In the genomic region with DNA sequence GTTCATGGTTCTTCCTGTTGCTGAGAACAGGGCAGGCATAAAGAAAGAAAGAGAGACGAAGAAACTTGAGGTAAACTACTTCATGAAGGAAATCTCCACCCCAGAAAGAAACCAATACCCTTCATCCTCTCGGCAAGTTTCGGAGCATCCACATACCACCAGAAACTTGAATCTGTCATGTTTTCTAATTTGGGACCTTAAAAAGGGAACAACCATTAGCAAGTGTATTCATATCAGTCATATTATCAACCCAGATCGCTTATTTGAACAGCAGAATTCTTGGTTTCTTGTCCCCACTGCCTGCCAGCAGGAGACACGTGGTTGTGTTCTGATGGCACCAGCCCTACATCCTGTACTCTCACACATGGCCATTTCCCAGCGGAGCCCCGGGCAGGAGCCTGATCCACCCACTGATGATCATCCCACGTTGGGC, we compare ENCODE assay signal across 15 cellular contexts. TPM values are rescaled to one million over a fixed set of nuclear protein-coding genes. Genes with fewer than 3 reads are reported as not detected.
A peak's percentile ranks its signal among the peaks of the same experiment; 100 is the strongest.
DNase-seq lines count a peak whose midpoint lies in the region; ATAC-seq and TF ChIP-seq lines count a peak whose summit lies in the region.
"Had no signal": no experiment of that assay in that cellular context is flagged by ENCODE, and none has a peak within 500 bp of the region (broad histone marks: within the 10 kb centered on the region; RNA-seq: fewer than 3 reads in every experiment).

No MANE protein-coding gene starts in this region.

- POLR2A ChIA-PET in GM10248 (lab: Yijun Ruan, JAX), result no interaction called here
- POLR2A ChIA-PET in naive thymus-derived CD8-positive, alpha-beta T cell (lab: Charles Lee), result no interaction called here

- no peak overlapping the region for H3K4me3 Mint-ChIP-seq in mesothelial cell of epicardium
- H3K4me3 Mint-ChIP-seq in naive thymus-derived CD8-positive, alpha-beta T cell, result no peak overlapping the region
- H3K4me3 Mint-ChIP-seq: activated naive CD4-positive, alpha-beta T cell treated with anti-CD3 and anti-CD28 coated beads for 36 hours; memory B cell had no signal

- ATAC-seq in GM18858 (IDR thresholded peaks at IDR 0.05; ENCODE audit: unreplicated experiment), result peak; percentile 68
- ATAC-seq in GM21447 (IDR thresholded peaks at IDR 0.05; ENCODE audit: unreplicated experiment), result peak; percentile 69
- ATAC-seq in HG03280 (IDR thresholded peaks at IDR 0.05; ENCODE audit: unreplicated experiment), result peak; percentile 63
- no peak for ATAC-seq in naive thymus-derived CD8-positive, alpha-beta T cell

- no peaks in the 10 kb centered on the region for H3K36me3 Mint-ChIP-seq in mesothelial cell of epicardium
- no peaks in the 10 kb centered on the region for H3K36me3 Mint-ChIP-seq in naive thymus-derived CD8-positive, alpha-beta T cell
- H3K36me3 Mint-ChIP-seq: memory B cell had no signal

- no peak overlapping the region for H3K27ac Mint-ChIP-seq in mesothelial cell of epicardium
- no peak overlapping the region for H3K27ac Mint-ChIP-seq in naive thymus-derived CD8-positive, alpha-beta T cell
- H3K27ac Mint-ChIP-seq: activated naive CD4-positive, alpha-beta T cell treated with anti-CD3 and anti-CD28 coated beads for 36 hours; memory B cell had no signal

- H3K27me3 Mint-ChIP-seq in mesothelial cell of epicardium (ENCODE audit: low read depth), result no peaks in the 10 kb centered on the region
- peaks cover 1 to 13% (median 8%) of the 10 kb centered on the region in 5 donors for H3K27me3 Mint-ChIP-seq in naive thymus-derived CD8-positive, alpha-beta T cell

- CTCF ChIA-PET in GM10248 (lab: Yijun Ruan, JAX), result interaction anchor here (1.3 to 2.2 kb wide), 2 partner anchors 71 to 119 kb away, joined by 5 to 7 read pairs; no protein-coding TSS in a partner anchor

- peaks cover 36% of the 10 kb centered on the region for H3K4me1 Mint-ChIP-seq in mesothelial cell of epicardium
- H3K4me1 Mint-ChIP-seq in naive thymus-derived CD8-positive, alpha-beta T cell, result peaks cover 0 to 7% (median 0%) of the 10 kb centered on the region in 4 donors

- DNase-seq in cerebellum (ENCODE audit: low spot score) (peak; percentile 79), GM10248 (ENCODE audit: extremely low spot score) (no peak), mesothelial cell of epicardium (ENCODE audit: low spot score in 2 of 2, unreplicated experiment in 2 of 2) (no peak), H4 (ENCODE audit: low spot score) (no peak)
- DNase-seq in naive thymus-derived CD8-positive, alpha-beta T cell, result no peak
- DNase-seq: activated naive CD4-positive, alpha-beta T cell treated with anti-CD3 and anti-CD28 coated beads for 36 hours; aorta; DND-41; hypothalamus; NCI-H1092 treated with DMSO at 0.1 percent for 48 hours; NCI-H2081 had no signal

- TF ChIP-seq CTCF in GM10248 (IDR thresholded peaks at IDR 0.05; ENCODE audit: control extremely low read depth, extremely low read depth, low read depth, missing control alignments) (no peak), mesothelial cell of epicardium (IDR thresholded peaks at IDR 0.05; ENCODE audit: unreplicated experiment) (no peak)

- H3K9me3 Mint-ChIP-seq in mesothelial cell of epicardium, result no peaks in the 10 kb centered on the region
- no peaks in the 10 kb centered on the region for H3K9me3 Mint-ChIP-seq in naive thymus-derived CD8-positive, alpha-beta T cell
- H3K9me3 Mint-ChIP-seq: activated naive CD4-positive, alpha-beta T cell treated with anti-CD3 and anti-CD28 coated beads for 36 hours; memory B cell had no signal

RNA-seq across cellular contexts. Expression of a gene that starts 53.2 kb away (rescaled TPM):
- total RNA-seq in cerebellum, result 48.7 TPM
- total RNA-seq in mesothelial cell of epicardium, result 126 to 132 TPM (median 132 TPM) in 3 replicates
- total RNA-seq in naive thymus-derived CD8-positive, alpha-beta T cell, result 1 to 10 TPM in 1 of 2 experiments, under 1 TPM in 1; 0.94 to 1.2 TPM
- under 1 TPM in 1 of 3 donors, not detected in 2; 0.07 TPM for polyA plus RNA-seq in naive thymus-derived CD8-positive, alpha-beta T cell
- total RNA-seq in H4 (2014; rRNA removed; shearing (Covaris generic)), result 19.0 and 25.2 TPM in 2 replicates

Comparison
In these comparisons a context has a peak if more than half of its experiments do, and no peak if none do; other contexts are left out.
1. ATAC-seq: peak in GM18858 (single experiment), GM21447 (single experiment) and HG03280 (single experiment); none in naive thymus-derived CD8-positive, alpha-beta T cell (0 of 2).